In the genomic region with DNA sequence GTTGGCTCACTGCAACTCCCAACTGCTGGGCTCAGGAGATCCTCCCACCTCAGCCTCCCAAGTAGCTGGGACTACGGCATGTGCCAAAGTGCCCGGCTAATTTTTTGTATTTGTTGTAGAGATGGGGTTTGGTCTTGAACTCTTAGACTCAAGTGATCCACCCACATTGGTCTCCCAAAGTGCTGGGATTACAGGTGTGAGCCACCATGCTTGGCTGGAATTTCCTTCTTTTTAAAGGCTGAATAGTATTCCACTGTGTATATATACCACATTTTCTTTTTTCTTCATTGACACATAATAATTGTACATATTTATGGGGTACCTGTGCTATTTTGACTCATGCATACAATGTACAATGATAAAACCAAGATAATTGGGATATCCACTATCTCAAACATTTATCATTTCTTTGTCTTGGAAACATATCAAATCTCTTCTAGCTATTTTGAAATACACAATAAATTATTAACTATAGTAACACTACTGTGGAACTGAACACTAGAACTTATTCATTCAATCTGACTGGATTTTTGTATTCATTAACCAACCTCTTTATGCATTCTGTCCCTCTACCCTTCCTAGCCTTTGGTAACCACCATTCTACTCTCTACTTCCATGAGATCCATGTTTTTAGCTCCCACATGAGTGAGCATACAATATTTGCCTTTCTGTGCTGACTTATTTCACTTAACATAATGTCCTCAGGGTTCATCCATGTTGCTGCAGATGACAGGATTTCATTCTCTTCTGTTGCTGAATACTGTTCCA, we compare ENCODE assay signal across 18 cellular contexts.
"Had no signal": no experiment of that assay in that cellular context is flagged by ENCODE, and none has a peak within 500 bp of the region (broad histone marks: within the 10 kb centered on the region; RNA-seq: fewer than 3 reads in every experiment).

No MANE protein-coding gene starts in this region.

- H3K4me1 ChIP-seq: adrenal gland, parathyroid adenoma, thyroid gland had no signal

- H3K4me3 ChIP-seq: adrenal gland, esophagus squamous epithelium, left lung, thyroid gland had no signal

- FAIRE-seq: astrocyte, bronchial epithelial cell, endothelial cell of umbilical vein had no signal

- ATAC-seq: activated naive CD4-positive, alpha-beta T cell treated with anti-CD3 and anti-CD28 coated beads, Interleukin-2, amount 50 U/mL, for 72 hours; activated T-cell treated with anti-CD3 and anti-CD28 coated beads, Interleukin-2, amount 50 U/mL, for 72 hours; left lung; naive thymus-derived CD8-positive, alpha-beta T cell; stimulated activated naive B cell treated with anti-CD40 and anti-IgM and Interleukin-4, amounts not matched to agents 10 μg/mL and 1 μg/mL and 100 μg/mL, for 72 hours had no signal

- H3K27me3 ChIP-seq: adrenal gland, esophagus squamous epithelium, left lung, thyroid gland had no signal

- H3K27ac ChIP-seq: adrenal gland, esophagus squamous epithelium, left lung, parathyroid adenoma, thyroid gland had no signal

- DNase-seq: activated CD4-positive, alpha-beta T cell treated with anti-CD3 and anti-CD28 coated beads, Interleukin-2, amount 50 U/mL, for 1 hour; activated CD4-positive, CD25-positive, alpha-beta regulatory T cell; activated gamma-delta T cell treated with Interleukin-2 at 50 U/mL for 16 hours; activated T-cell treated with anti-CD3 and anti-CD28 coated beads, Interleukin-2, amount 50 U/mL, for 72 hours; adrenal gland; effector CD8-positive, alpha-beta T cell; esophagus squamous epithelium; left lung; mesendoderm; stimulated activated naive B cell treated with anti-CD40 and anti-IgM and Interleukin-4, amounts not matched to agents 10 μg/mL and 1 μg/mL and 100 μg/mL, for 72 hours; T1000; thyroid gland had no signal

- H3K9me3 ChIP-seq: adrenal gland, esophagus squamous epithelium, left lung, thyroid gland had no signal
